ENCODE assay signal across 1 cellular context in the genomic region with DNA sequence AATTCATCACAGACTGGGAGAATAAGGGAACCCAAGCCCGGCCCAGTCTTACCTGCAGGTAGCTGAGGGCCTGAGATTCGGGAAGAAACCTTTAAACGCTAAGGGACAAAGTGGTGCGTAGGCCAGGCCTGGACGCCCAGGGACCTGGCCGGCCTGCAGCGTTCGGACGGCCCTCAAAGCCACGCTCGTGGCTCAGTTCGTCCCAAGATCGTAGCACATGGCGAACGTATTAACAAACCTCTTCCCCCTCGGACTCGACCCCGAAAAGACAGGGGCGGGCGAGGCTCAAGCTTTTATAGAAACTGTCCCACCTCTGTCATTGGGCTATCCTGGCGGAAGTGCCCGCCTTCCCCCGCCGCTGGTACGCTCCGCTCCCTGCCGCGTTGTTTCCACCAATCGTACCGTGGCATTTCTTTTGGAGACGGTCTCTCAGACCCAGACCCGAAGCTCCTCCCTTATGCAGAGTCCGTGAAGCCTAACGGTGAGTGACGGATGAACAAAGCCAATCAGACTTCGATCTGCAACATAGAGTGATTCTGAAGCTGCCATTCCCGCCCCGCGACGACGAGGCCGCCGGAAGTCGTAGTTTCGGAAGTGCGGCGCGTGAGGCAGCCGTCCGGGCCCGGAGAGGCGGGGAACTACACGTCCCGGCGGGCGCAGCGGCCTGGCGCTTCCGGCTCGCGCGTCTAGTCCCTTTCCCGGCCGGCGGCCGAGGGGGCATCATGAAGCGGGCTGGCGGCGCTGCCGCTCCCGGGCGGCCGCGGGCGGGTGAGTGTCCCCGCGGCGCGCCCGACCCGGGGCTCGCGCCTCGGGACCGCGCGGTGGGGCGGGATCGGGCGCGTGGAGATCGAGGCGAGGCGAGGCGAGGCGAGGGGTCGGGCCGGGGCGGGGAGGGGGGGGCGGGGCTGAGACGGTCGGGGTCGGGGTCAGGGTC.
TF ChIP-seq lines count a peak whose summit lies in the region.

A gene (plus strand): TSS at position 692 of the 934 bp plus-strand sequence. CDS start 8,139 bp downstream, outside the sequence.

TF ChIP-seq in K562, 482 proteins besides CTCF, POLR2A, EP300 and RAD21 (continued from another document and continues in another):
- TF ChIP-seq, protein P1, sequence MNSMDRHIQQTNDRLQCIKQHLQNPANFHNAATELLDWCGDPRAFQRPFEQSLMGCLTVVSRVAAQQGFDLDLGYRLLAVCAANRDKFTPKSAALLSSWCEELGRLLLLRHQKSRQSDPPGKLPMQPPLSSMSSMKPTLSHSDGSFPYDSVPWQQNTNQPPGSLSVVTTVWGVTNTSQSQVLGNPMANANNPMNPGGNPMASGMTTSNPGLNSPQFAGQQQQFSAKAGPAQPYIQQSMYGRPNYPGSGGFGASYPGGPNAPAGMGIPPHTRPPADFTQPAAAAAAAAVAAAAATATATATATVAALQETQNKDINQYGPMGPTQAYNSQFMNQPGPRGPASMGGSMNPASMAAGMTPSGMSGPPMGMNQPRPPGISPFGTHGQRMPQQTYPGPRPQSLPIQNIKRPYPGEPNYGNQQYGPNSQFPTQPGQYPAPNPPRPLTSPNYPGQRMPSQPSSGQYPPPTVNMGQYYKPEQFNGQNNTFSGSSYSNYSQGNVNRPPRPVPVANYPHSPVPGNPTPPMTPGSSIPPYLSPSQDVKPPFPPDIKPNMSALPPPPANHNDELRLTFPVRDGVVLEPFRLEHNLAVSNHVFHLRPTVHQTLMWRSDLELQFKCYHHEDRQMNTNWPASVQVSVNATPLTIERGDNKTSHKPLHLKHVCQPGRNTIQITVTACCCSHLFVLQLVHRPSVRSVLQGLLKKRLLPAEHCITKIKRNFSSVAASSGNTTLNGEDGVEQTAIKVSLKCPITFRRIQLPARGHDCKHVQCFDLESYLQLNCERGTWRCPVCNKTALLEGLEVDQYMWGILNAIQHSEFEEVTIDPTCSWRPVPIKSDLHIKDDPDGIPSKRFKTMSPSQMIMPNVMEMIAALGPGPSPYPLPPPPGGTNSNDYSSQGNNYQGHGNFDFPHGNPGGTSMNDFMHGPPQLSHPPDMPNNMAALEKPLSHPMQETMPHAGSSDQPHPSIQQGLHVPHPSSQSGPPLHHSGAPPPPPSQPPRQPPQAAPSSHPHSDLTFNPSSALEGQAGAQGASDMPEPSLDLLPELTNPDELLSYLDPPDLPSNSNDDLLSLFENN (IDR thresholded peaks at IDR 0.05; ENCODE audit: low read depth in 2 of 2, low read length in 2 of 2), result peak in 1 of 2 experiments; percentile 89; a peak in 2 of 4 replicates
- TF ChIP-seq, protein P2, sequence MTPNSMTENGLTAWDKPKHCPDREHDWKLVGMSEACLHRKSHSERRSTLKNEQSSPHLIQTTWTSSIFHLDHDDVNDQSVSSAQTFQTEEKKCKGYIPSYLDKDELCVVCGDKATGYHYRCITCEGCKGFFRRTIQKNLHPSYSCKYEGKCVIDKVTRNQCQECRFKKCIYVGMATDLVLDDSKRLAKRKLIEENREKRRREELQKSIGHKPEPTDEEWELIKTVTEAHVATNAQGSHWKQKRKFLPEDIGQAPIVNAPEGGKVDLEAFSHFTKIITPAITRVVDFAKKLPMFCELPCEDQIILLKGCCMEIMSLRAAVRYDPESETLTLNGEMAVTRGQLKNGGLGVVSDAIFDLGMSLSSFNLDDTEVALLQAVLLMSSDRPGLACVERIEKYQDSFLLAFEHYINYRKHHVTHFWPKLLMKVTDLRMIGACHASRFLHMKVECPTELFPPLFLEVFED (CRISPR knock-in tag; conservative IDR thresholded peaks at IDR 0.05), result peak; percentile 79; the same call in 1 of the 2 replicates
- TF ChIP-seq MCM3 (IDR thresholded peaks at IDR 0.05) (no peak), NR2F6 (CRISPR knock-in tag; IDR thresholded peaks at IDR 0.05) (peak; percentile 73; the same call in 1 of the 2 replicates), ZNF77 (CRISPR knock-in tag; IDR thresholded peaks at IDR 0.05) (peak; percentile 77; the same call in 1 of the 2 replicates), ZFX (CRISPR knock-in tag; IDR thresholded peaks at IDR 0.05) (peak; percentile 92), GTF2F1 (IDR thresholded peaks at IDR 0.05; ENCODE audit: low read depth, low read length) (peak; percentile 98), ZC3H4 (CRISPR knock-in tag; IDR thresholded peaks at IDR 0.05; ENCODE audit: borderline replicate concordance) (no peak), NUFIP1 (IDR thresholded peaks at IDR 0.05; ENCODE audit: partially characterized antibody) (no peak), SMAD2 (IDR thresholded peaks at IDR 0.05; ENCODE audit: low read depth, low read length) (peak; percentile 75; the same call in 1 of the 2 replicates), RBM39 (optimal IDR thresholded peaks at IDR 0.05; ENCODE audit: low read depth, low read length) (peak; percentile 99), STAT5B (CRISPR knock-in tag; IDR thresholded peaks at IDR 0.05) (no peak), NONO (IDR thresholded peaks at IDR 0.05; ENCODE audit: low read depth in 2 of 2, low read length in 1 of 2) (peak; percentile 68; a peak in 3 of 4 replicates), ZNF699 (CRISPR knock-in tag; IDR thresholded peaks at IDR 0.05; ENCODE audit: insufficient replicate concordance) (no peak), ZNF766 (CRISPR knock-in tag; conservative IDR thresholded peaks at IDR 0.05) (peak; percentile 85), POLR3G (IDR thresholded peaks at IDR 0.05; ENCODE audit: extremely low read depth, insufficient read length, insufficient replicate concordance) (no peak), POLR3A (IDR thresholded peaks at IDR 0.05; ENCODE audit: borderline replicate concordance, extremely low read depth, insufficient read depth, insufficient read length) (no peak), MXI1 (IDR thresholded peaks at IDR 0.05; ENCODE audit: low read depth, low read length) (peak; percentile 64; the same call in 1 of the 2 replicates), KDM5B (IDR thresholded peaks at IDR 0.05; ENCODE audit: insufficient replicate concordance, low read depth, low read length) (peak; percentile 100), ZNF24 (IDR thresholded peaks at IDR 0.05) (peak; percentile 40; the same call in 1 of the 2 replicates), ZFPM2 (CRISPR knock-in tag; IDR thresholded peaks at IDR 0.05) (peak; percentile 92), ETV5 (CRISPR knock-in tag; IDR thresholded peaks at IDR 0.05; ENCODE audit: low read depth) (peak; percentile 77; the same call in 1 of the 2 replicates), NR2C2 (CRISPR knock-in tag; IDR thresholded peaks at IDR 0.05) (peak; percentile 13; the same call in 1 of the 2 replicates), NR2C2 (tag; IDR thresholded peaks at IDR 0.05) (peak; percentile 94), HMGN3 (IDR thresholded peaks at IDR 0.05; ENCODE audit: borderline replicate concordance, extremely low read depth, insufficient read length, low read depth, low read length) (peak; percentile 40), E2F3 (CRISPR knock-in tag; IDR thresholded peaks at IDR 0.05) (0 out of 2 replicates have a peak, but pooled peaks have one; percentile 62), PHF8 (IDR thresholded peaks at IDR 0.05; ENCODE audit: borderline replicate concordance, low read length) (peak; percentile 98), GABPA (tag; conservative IDR thresholded peaks at IDR 0.05; ENCODE audit: low read depth) (peak; percentile 97), TBL1XR1 (IDR thresholded peaks at IDR 0.05; ENCODE audit: low read length in 2 of 2) (peak; percentile 40 to 69; a peak in 2 of 4 replicates), CXXC5 (CRISPR knock-in tag; IDR thresholded peaks at IDR 0.05) (peak; percentile 93), NFYB (IDR thresholded peaks at IDR 0.05; ENCODE audit: extremely low read depth, insufficient read length) (peak; percentile 83), KAT2B (IDR thresholded peaks at IDR 0.05; ENCODE audit: low read depth, low read length) (no peak), FOXK2 (conservative IDR thresholded peaks at IDR 0.05 in 1 of 2, IDR thresholded peaks at IDR 0.05 in 1 of 2; ENCODE audit: low read depth in 2 of 2) (peak in 1 of 2 experiments; percentile 54; a peak in 1 of 4 replicates)
- TF ChIP-seq, protein P3, sequence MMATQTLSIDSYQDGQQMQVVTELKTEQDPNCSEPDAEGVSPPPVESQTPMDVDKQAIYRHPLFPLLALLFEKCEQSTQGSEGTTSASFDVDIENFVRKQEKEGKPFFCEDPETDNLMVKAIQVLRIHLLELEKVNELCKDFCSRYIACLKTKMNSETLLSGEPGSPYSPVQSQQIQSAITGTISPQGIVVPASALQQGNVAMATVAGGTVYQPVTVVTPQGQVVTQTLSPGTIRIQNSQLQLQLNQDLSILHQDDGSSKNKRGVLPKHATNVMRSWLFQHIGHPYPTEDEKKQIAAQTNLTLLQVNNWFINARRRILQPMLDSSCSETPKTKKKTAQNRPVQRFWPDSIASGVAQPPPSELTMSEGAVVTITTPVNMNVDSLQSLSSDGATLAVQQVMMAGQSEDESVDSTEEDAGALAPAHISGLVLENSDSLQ (IDR thresholded peaks at IDR 0.05), result peak; percentile 99
- TF ChIP-seq, protein P4, sequence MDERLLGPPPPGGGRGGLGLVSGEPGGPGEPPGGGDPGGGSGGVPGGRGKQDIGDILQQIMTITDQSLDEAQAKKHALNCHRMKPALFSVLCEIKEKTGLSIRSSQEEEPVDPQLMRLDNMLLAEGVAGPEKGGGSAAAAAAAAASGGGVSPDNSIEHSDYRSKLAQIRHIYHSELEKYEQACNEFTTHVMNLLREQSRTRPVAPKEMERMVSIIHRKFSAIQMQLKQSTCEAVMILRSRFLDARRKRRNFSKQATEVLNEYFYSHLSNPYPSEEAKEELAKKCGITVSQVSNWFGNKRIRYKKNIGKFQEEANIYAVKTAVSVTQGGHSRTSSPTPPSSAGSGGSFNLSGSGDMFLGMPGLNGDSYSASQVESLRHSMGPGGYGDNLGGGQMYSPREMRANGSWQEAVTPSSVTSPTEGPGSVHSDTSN (CRISPR knock-in tag; IDR thresholded peaks at IDR 0.05; ENCODE audit: low read depth), result peak; percentile 82
- TF ChIP-seq, protein P4 (tag; conservative IDR thresholded peaks at IDR 0.05; ENCODE audit: low read depth), result peak; percentile 98
- TF ChIP-seq, protein P5, sequence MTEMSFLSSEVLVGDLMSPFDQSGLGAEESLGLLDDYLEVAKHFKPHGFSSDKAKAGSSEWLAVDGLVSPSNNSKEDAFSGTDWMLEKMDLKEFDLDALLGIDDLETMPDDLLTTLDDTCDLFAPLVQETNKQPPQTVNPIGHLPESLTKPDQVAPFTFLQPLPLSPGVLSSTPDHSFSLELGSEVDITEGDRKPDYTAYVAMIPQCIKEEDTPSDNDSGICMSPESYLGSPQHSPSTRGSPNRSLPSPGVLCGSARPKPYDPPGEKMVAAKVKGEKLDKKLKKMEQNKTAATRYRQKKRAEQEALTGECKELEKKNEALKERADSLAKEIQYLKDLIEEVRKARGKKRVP (CRISPR knock-in tag; IDR thresholded peaks at IDR 0.05), result 0 out of 2 replicates have a peak, but pooled peaks have one; percentile 23
- TF ChIP-seq, protein P6, sequence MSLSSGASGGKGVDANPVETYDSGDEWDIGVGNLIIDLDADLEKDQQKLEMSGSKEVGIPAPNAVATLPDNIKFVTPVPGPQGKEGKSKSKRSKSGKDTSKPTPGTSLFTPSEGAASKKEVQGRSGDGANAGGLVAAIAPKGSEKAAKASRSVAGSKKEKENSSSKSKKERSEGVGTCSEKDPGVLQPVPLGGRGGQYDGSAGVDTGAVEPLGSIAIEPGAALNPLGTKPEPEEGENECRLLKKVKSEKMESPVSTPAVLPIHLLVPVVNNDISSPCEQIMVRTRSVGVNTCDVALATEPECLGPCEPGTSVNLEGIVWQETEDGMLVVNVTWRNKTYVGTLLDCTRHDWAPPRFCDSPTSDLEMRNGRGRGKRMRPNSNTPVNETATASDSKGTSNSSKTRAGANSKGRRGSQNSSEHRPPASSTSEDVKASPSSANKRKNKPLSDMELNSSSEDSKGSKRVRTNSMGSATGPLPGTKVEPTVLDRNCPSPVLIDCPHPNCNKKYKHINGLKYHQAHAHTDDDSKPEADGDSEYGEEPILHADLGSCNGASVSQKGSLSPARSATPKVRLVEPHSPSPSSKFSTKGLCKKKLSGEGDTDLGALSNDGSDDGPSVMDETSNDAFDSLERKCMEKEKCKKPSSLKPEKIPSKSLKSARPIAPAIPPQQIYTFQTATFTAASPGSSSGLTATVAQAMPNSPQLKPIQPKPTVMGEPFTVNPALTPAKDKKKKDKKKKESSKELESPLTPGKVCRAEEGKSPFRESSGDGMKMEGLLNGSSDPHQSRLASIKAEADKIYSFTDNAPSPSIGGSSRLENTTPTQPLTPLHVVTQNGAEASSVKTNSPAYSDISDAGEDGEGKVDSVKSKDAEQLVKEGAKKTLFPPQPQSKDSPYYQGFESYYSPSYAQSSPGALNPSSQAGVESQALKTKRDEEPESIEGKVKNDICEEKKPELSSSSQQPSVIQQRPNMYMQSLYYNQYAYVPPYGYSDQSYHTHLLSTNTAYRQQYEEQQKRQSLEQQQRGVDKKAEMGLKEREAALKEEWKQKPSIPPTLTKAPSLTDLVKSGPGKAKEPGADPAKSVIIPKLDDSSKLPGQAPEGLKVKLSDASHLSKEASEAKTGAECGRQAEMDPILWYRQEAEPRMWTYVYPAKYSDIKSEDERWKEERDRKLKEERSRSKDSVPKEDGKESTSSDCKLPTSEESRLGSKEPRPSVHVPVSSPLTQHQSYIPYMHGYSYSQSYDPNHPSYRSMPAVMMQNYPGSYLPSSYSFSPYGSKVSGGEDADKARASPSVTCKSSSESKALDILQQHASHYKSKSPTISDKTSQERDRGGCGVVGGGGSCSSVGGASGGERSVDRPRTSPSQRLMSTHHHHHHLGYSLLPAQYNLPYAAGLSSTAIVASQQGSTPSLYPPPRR (CRISPR knock-in tag; IDR thresholded peaks at IDR 0.05; ENCODE audit: borderline replicate concordance), result no peak
- TF ChIP-seq, protein P7, sequence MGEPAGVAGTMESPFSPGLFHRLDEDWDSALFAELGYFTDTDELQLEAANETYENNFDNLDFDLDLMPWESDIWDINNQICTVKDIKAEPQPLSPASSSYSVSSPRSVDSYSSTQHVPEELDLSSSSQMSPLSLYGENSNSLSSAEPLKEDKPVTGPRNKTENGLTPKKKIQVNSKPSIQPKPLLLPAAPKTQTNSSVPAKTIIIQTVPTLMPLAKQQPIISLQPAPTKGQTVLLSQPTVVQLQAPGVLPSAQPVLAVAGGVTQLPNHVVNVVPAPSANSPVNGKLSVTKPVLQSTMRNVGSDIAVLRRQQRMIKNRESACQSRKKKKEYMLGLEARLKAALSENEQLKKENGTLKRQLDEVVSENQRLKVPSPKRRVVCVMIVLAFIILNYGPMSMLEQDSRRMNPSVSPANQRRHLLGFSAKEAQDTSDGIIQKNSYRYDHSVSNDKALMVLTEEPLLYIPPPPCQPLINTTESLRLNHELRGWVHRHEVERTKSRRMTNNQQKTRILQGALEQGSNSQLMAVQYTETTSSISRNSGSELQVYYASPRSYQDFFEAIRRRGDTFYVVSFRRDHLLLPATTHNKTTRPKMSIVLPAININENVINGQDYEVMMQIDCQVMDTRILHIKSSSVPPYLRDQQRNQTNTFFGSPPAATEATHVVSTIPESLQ (CRISPR knock-in tag; IDR thresholded peaks at IDR 0.05), result peak; percentile 91
- TF ChIP-seq, protein P8, sequence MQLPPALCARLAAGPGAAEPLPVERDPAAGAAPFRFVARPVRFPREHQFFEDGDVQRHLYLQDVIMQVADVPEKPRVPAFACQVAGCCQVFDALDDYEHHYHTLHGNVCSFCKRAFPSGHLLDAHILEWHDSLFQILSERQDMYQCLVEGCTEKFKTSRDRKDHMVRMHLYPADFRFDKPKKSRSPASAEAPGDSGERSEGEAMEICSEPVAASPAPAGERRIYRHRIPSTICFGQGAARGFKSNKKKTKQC (CRISPR knock-in tag; IDR thresholded peaks at IDR 0.05), result peak; percentile 92
